ENCODE assay signal across 3 cellular contexts in the genomic region with DNA sequence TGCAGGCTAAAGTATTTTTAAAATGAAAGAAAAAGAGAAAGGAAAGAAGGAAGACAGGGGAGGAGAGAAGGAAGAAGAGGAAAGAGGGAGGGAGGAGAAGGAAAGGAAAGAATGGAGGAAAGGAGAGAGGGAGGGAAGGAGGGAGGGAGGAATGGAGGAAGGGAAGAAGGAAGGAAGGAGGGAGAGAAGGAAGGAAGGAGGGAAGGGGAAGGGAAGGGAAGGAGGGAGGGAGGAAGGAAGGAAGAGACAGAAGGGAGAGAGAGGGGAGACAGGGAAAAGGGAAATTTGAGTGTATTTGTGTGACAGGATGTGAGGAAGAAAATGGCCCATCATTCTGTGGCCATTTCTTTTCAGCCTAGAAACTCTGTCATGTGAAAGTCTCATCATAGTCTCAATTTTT.
TF ChIP-seq lines count a peak whose summit lies in the region.

No MANE protein-coding gene starts in this region.

TF ChIP-seq in SK-N-SH, 30 proteins besides CTCF, POLR2A, EP300 and RAD21 (continued from another document):
- TF ChIP-seq SMC3 (IDR thresholded peaks at IDR 0.05; ENCODE audit: low read depth, low read length) (no peak), NRF1 (IDR thresholded peaks at IDR 0.05; ENCODE audit: low read depth, low read length) (no peak), FOXJ3 (CRISPR knock-in tag; IDR thresholded peaks at IDR 0.05) (no peak), POLR2AphosphoS5 (IDR thresholded peaks at IDR 0.05; ENCODE audit: low read depth, low read length) (no peak), RXRA (IDR thresholded peaks at IDR 0.05; ENCODE audit: borderline replicate concordance, low read depth) (no peak), GABPA (IDR thresholded peaks at IDR 0.05; ENCODE audit: low read depth) (no peak)
- TF ChIP-seq, protein P1, sequence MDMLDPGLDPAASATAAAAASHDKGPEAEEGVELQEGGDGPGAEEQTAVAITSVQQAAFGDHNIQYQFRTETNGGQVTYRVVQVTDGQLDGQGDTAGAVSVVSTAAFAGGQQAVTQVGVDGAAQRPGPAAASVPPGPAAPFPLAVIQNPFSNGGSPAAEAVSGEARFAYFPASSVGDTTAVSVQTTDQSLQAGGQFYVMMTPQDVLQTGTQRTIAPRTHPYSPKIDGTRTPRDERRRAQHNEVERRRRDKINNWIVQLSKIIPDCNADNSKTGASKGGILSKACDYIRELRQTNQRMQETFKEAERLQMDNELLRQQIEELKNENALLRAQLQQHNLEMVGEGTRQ (IDR thresholded peaks at IDR 0.05; ENCODE audit: borderline replicate concordance, low read depth, low read length), result no peak
- TF ChIP-seq, protein P2, sequence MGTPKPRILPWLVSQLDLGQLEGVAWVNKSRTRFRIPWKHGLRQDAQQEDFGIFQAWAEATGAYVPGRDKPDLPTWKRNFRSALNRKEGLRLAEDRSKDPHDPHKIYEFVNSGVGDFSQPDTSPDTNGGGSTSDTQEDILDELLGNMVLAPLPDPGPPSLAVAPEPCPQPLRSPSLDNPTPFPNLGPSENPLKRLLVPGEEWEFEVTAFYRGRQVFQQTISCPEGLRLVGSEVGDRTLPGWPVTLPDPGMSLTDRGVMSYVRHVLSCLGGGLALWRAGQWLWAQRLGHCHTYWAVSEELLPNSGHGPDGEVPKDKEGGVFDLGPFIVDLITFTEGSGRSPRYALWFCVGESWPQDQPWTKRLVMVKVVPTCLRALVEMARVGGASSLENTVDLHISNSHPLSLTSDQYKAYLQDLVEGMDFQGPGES (IDR thresholded peaks at IDR 0.05; ENCODE audit: low read depth, low read length), result no peak
- TF ChIP-seq, protein P3, sequence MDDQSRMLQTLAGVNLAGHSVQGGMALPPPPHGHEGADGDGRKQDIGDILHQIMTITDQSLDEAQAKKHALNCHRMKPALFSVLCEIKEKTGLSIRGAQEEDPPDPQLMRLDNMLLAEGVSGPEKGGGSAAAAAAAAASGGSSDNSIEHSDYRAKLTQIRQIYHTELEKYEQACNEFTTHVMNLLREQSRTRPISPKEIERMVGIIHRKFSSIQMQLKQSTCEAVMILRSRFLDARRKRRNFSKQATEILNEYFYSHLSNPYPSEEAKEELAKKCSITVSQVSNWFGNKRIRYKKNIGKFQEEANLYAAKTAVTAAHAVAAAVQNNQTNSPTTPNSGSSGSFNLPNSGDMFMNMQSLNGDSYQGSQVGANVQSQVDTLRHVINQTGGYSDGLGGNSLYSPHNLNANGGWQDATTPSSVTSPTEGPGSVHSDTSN (IDR thresholded peaks at IDR 0.05), result no peak
- TF ChIP-seq, protein P4, sequence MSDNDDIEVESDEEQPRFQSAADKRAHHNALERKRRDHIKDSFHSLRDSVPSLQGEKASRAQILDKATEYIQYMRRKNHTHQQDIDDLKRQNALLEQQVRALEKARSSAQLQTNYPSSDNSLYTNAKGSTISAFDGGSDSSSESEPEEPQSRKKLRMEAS (IDR thresholded peaks at IDR 0.05; ENCODE audit: low read depth), result no peak
- TF ChIP-seq, protein P5, sequence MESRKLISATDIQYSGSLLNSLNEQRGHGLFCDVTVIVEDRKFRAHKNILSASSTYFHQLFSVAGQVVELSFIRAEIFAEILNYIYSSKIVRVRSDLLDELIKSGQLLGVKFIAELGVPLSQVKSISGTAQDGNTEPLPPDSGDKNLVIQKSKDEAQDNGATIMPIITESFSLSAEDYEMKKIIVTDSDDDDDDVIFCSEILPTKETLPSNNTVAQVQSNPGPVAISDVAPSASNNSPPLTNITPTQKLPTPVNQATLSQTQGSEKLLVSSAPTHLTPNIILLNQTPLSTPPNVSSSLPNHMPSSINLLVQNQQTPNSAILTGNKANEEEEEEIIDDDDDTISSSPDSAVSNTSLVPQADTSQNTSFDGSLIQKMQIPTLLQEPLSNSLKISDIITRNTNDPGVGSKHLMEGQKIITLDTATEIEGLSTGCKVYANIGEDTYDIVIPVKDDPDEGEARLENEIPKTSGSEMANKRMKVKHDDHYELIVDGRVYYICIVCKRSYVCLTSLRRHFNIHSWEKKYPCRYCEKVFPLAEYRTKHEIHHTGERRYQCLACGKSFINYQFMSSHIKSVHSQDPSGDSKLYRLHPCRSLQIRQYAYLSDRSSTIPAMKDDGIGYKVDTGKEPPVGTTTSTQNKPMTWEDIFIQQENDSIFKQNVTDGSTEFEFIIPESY (IDR thresholded peaks at IDR 0.05; ENCODE audit: borderline replicate concordance, low read depth), result no peak

TF ChIP-seq in SK-N-SH treated with all-trans-retinoic acid at 6 μM for 48 hours, 23 proteins besides CTCF, POLR2A, EP300 and RAD21 (continued from another document and continues in another):
- TF ChIP-seq, protein P6, sequence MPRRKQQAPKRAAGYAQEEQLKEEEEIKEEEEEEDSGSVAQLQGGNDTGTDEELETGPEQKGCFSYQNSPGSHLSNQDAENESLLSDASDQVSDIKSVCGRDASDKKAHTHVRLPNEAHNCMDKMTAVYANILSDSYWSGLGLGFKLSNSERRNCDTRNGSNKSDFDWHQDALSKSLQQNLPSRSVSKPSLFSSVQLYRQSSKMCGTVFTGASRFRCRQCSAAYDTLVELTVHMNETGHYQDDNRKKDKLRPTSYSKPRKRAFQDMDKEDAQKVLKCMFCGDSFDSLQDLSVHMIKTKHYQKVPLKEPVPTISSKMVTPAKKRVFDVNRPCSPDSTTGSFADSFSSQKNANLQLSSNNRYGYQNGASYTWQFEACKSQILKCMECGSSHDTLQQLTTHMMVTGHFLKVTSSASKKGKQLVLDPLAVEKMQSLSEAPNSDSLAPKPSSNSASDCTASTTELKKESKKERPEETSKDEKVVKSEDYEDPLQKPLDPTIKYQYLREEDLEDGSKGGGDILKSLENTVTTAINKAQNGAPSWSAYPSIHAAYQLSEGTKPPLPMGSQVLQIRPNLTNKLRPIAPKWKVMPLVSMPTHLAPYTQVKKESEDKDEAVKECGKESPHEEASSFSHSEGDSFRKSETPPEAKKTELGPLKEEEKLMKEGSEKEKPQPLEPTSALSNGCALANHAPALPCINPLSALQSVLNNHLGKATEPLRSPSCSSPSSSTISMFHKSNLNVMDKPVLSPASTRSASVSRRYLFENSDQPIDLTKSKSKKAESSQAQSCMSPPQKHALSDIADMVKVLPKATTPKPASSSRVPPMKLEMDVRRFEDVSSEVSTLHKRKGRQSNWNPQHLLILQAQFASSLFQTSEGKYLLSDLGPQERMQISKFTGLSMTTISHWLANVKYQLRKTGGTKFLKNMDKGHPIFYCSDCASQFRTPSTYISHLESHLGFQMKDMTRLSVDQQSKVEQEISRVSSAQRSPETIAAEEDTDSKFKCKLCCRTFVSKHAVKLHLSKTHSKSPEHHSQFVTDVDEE (CRISPR knock-in tag; IDR thresholded peaks at IDR 0.05), result no peak
- TF ChIP-seq, protein P7, sequence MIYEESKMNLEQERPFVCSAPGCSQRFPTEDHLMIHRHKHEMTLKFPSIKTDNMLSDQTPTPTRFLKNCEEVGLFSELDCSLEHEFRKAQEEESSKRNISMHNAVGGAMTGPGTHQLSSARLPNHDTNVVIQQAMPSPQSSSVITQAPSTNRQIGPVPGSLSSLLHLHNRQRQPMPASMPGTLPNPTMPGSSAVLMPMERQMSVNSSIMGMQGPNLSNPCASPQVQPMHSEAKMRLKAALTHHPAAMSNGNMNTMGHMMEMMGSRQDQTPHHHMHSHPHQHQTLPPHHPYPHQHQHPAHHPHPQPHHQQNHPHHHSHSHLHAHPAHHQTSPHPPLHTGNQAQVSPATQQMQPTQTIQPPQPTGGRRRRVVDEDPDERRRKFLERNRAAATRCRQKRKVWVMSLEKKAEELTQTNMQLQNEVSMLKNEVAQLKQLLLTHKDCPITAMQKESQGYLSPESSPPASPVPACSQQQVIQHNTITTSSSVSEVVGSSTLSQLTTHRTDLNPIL (CRISPR knock-in tag; IDR thresholded peaks at IDR 0.05; ENCODE audit: low read depth), result no peak
- TF ChIP-seq ZNF70 (CRISPR knock-in tag; IDR thresholded peaks at IDR 0.05) (no peak), ZC3H10 (CRISPR knock-in tag; IDR thresholded peaks at IDR 0.05) (no peak), BACH2 (CRISPR knock-in tag; IDR thresholded peaks at IDR 0.05; ENCODE audit: borderline replicate concordance) (no peak), OSR1 (CRISPR knock-in tag; IDR thresholded peaks at IDR 0.05) (no peak), ISL1 (CRISPR knock-in tag; IDR thresholded peaks at IDR 0.05) (no peak)
- TF ChIP-seq, protein P8, sequence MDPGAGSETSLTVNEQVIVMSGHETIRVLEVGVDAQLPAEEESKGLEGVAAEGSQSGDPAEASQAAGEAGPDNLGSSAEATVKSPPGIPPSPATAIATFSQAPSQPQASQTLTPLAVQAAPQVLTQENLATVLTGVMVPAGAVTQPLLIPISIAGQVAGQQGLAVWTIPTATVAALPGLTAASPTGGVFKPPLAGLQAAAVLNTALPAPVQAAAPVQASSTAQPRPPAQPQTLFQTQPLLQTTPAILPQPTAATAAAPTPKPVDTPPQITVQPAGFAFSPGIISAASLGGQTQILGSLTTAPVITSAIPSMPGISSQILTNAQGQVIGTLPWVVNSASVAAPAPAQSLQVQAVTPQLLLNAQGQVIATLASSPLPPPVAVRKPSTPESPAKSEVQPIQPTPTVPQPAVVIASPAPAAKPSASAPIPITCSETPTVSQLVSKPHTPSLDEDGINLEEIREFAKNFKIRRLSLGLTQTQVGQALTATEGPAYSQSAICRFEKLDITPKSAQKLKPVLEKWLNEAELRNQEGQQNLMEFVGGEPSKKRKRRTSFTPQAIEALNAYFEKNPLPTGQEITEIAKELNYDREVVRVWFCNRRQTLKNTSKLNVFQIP (CRISPR knock-in tag; IDR thresholded peaks at IDR 0.05; ENCODE audit: borderline replicate concordance, low read depth), result no peak
- TF ChIP-seq, protein P9, sequence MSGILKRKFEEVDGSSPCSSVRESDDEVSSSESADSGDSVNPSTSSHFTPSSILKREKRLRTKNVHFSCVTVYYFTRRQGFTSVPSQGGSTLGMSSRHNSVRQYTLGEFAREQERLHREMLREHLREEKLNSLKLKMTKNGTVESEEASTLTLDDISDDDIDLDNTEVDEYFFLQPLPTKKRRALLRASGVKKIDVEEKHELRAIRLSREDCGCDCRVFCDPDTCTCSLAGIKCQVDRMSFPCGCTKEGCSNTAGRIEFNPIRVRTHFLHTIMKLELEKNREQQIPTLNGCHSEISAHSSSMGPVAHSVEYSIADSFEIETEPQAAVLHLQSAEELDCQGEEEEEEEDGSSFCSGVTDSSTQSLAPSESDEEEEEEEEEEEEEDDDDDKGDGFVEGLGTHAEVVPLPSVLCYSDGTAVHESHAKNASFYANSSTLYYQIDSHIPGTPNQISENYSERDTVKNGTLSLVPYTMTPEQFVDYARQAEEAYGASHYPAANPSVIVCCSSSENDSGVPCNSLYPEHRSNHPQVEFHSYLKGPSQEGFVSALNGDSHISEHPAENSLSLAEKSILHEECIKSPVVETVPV (CRISPR knock-in tag; IDR thresholded peaks at IDR 0.05), result no peak

TF ChIP-seq in HEK293, 187 proteins besides CTCF, POLR2A, EP300 and RAD21:
- TF ChIP-seq ZNF366 (tag by site-specific recombination; conservative IDR thresholded peaks at IDR 0.05) (peak; percentile 96), HOXA7 (CRISPR knock-in tag; IDR thresholded peaks at IDR 0.05; ENCODE audit: borderline replicate concordance) (no peak), SALL2 (tag by site-specific recombination; IDR thresholded peaks at IDR 0.05; ENCODE audit: borderline replicate concordance) (no peak), PRDM1 (tag by site-specific recombination; IDR thresholded peaks at IDR 0.05) (peak; percentile 76), GLIS1 (tag by site-specific recombination; IDR thresholded peaks at IDR 0.05) (no peak)
